ENCODE assay signal across 12 cellular contexts in the genomic region with DNA sequence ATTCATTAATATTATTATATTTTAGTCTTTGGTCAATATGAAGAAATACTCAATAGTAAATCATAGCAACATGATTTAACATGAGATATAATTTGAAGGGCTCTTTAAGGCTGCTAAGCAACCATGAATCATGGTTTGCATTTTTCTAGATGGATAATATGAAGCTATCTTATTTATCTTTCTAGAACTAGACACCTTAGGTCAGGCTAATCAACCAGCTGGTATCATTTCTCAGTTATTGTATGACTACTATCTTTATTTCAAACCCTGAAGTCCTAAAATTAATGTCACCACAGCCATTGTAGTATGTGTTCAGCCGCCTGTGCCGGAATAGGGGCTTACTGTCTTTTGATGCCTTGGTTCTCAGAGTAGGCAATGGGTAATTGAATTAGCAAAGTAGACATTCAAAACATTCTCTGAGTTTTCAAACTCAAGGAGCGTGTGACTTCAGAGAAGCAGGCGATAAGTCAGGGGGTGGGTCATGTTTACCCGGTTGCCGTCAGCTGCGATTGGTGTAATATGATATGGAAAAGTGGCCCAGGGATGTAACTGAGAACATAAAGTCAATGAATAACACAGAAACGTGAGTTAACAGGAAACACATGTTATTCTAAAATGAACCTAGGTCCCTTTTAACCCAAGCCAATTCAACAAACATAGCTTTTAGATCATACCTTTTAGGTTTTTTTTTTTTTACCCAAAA.
DNase-seq lines count a peak whose midpoint lies in the region; ATAC-seq lines count a peak whose summit lies in the region.
"Had no signal": no experiment of that assay in that cellular context is flagged by ENCODE, and none has a peak within 500 bp of the region (broad histone marks: within the 10 kb centered on the region; RNA-seq: fewer than 3 reads in every experiment).

No MANE protein-coding gene starts in this region.

- no peaks in the 10 kb centered on the region for H3K9me3 Mint-ChIP-seq in activated T-cell treated with anti-CD3 and anti-CD28 coated beads, Interleukin-2, amount 50 U/mL, for 4 hours
- H3K9me3 Mint-ChIP-seq: H9; natural killer cell treated with Interleukin-12 subunit alpha and Interleukin-12 subunit beta and Interleukin-15 and Interleukin-18, amount 100 ng/mL, for 72 hours had no signal

- peaks cover 15% of the 10 kb centered on the region for H3K27me3 Mint-ChIP-seq in activated T-cell treated with anti-CD3 and anti-CD28 coated beads, Interleukin-2, amount 50 U/mL, for 4 hours (ENCODE audit: low read depth)

- H3K4me3 Mint-ChIP-seq in activated T-cell treated with anti-CD3 and anti-CD28 coated beads, Interleukin-2, amount 50 U/mL, for 4 hours: no peak overlapping the region
- H3K4me3 Mint-ChIP-seq: H9; natural killer cell treated with Interleukin-12 subunit alpha and Interleukin-12 subunit beta and Interleukin-15 and Interleukin-18, amount 100 ng/mL, for 72 hours had no signal

- DNase-seq in DMS53 treated with DMSO at 0.1 percent for 48 hours (lab: John Stamatoyannopoulos, UW; ENCODE audit: unreplicated experiment) (peak; percentile 60), NCI-H2029 (lab: John Stamatoyannopoulos, UW) (peak; percentile 79), brain pericyte (ENCODE audit: low read depth, low spot score) (peak; percentile 60), mucosa of gallbladder (ENCODE audit: low spot score) (peak; percentile 24), superior temporal gyrus (ENCODE audit: extremely low spot score) (no peak)
- no peak for DNase-seq in activated T-cell treated with anti-CD3 and anti-CD28 coated beads, Interleukin-2, amount 50 U/mL, for 4 hours
- DNase-seq: activated CD8-positive, alpha-beta memory T cell treated with anti-CD3 and anti-CD28 coated beads, Interleukin-2, amount 50 U/mL, for 48 hours; COR-L47; H9 had no signal

- ATAC-seq in activated T-cell treated with anti-CD3 and anti-CD28 coated beads, Interleukin-2, amount 50 U/mL, for 4 hours: no peak
- no peak for ATAC-seq in HG03175 (IDR thresholded peaks at IDR 0.05; ENCODE audit: unreplicated experiment)
- no peak for ATAC-seq in GM19035 (IDR thresholded peaks at IDR 0.05; ENCODE audit: unreplicated experiment)
- ATAC-seq: natural killer cell treated with Interleukin-12 subunit alpha and Interleukin-12 subunit beta and Interleukin-15 and Interleukin-18, amount 100 ng/mL, for 72 hours had no signal

- H3K4me1 Mint-ChIP-seq in activated T-cell treated with anti-CD3 and anti-CD28 coated beads, Interleukin-2, amount 50 U/mL, for 4 hours (ENCODE audit: low read depth): no peaks in the 10 kb centered on the region

- H3K36me3 Mint-ChIP-seq in activated T-cell treated with anti-CD3 and anti-CD28 coated beads, Interleukin-2, amount 50 U/mL, for 4 hours (ENCODE audit: insufficient read depth): no peaks in the 10 kb centered on the region
- H3K36me3 Mint-ChIP-seq: natural killer cell treated with Interleukin-12 subunit alpha and Interleukin-12 subunit beta and Interleukin-15 and Interleukin-18, amount 100 ng/mL, for 72 hours had no signal

Comparison
In these comparisons a context has a peak if more than half of its experiments do, and no peak if none do; other contexts are left out.
1. DNase-seq: peak in DMS53 treated with DMSO at 0.1 percent for 48 hours (single experiment), NCI-H2029 (single experiment), brain pericyte (single experiment) and mucosa of gallbladder (single experiment); none in activated T-cell treated with anti-CD3 and anti-CD28 coated beads, Interleukin-2, amount 50 U/mL, for 4 hours (single experiment) and superior temporal gyrus (single experiment).